Comparison of ENCODE assay signal across 1 cellular context in the genomic region with DNA sequence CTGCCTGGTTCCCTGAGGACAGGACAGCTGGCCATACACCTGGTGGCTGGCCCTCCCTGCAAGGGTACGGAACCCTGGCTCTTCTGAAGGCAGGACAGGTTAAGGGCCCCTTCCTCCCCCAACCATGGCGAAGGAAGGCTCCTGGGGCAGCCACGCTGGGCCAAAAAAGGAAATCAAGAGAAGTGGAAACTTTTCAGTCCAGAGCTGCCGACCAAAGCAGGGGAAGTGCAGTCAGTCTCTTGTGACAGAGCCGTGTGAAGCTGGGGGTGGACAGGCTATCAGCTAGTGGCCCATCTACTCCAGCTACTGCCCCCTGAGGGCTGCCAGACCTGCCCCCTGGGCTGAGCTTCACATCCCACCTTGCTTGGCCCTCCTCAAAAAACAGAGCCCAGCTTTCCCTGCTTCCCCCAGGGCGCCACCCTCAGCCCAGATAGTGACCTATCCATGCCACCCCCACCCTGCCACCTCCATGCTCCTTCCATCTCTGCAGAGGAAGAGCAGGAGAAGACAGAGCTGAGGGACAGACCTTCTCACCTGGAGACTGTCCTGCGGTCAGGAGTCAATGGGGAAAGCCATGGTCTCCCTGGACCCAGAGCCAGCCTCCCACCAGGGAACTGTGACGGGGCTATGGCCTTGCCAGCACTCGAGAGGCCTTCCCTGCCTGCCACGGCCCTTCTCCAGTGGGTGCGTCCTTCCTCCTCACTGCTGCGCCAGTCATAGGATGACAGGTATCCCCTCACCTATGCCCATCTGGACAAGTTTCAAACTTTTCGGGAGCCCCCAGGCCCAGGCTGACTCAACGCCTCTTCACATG.
TF ChIP-seq lines count a peak whose summit lies in the region.

No MANE protein-coding gene starts in this region.

TF ChIP-seq in IMR-90, 13 proteins besides CTCF, POLR2A, EP300 and RAD21:
- TF ChIP-seq BHLHE40 (IDR thresholded peaks at IDR 0.05; ENCODE audit: low read depth, low read length), result no peak
- TF ChIP-seq CEBPB (IDR thresholded peaks at IDR 0.05; ENCODE audit: low read depth, low read length), result no peak
- TF ChIP-seq RFX5 (IDR thresholded peaks at IDR 0.05; ENCODE audit: low read depth, low read length), result no peak
- no peak for TF ChIP-seq MXI1 (IDR thresholded peaks at IDR 0.05; ENCODE audit: borderline replicate concordance, low read depth, low read length)
- TF ChIP-seq, protein P1, sequence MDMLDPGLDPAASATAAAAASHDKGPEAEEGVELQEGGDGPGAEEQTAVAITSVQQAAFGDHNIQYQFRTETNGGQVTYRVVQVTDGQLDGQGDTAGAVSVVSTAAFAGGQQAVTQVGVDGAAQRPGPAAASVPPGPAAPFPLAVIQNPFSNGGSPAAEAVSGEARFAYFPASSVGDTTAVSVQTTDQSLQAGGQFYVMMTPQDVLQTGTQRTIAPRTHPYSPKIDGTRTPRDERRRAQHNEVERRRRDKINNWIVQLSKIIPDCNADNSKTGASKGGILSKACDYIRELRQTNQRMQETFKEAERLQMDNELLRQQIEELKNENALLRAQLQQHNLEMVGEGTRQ (IDR thresholded peaks at IDR 0.05; ENCODE audit: low read depth, low read length), result no peak
- TF ChIP-seq CHD1 (IDR thresholded peaks at IDR 0.05; ENCODE audit: low read depth, low read length), result no peak
- TF ChIP-seq RCOR1 (IDR thresholded peaks at IDR 0.05; ENCODE audit: insufficient replicate concordance, low read length), result no peak
- no peak for TF ChIP-seq NFE2L2 (IDR thresholded peaks at IDR 0.05; ENCODE audit: low read depth, low read length)
- TF ChIP-seq, protein P2, sequence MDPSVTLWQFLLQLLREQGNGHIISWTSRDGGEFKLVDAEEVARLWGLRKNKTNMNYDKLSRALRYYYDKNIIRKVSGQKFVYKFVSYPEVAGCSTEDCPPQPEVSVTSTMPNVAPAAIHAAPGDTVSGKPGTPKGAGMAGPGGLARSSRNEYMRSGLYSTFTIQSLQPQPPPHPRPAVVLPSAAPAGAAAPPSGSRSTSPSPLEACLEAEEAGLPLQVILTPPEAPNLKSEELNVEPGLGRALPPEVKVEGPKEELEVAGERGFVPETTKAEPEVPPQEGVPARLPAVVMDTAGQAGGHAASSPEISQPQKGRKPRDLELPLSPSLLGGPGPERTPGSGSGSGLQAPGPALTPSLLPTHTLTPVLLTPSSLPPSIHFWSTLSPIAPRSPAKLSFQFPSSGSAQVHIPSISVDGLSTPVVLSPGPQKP (IDR thresholded peaks at IDR 0.05; ENCODE audit: borderline replicate concordance, low read depth, low read length), result no peak
- TF ChIP-seq SMC3 (IDR thresholded peaks at IDR 0.05; ENCODE audit: low read depth, low read length), result no peak
- TF ChIP-seq MAFK (IDR thresholded peaks at IDR 0.05; ENCODE audit: low read depth, low read length), result no peak
- no peak for TF ChIP-seq MAZ (IDR thresholded peaks at IDR 0.05; ENCODE audit: borderline replicate concordance, low read depth, low read length)
- TF ChIP-seq FOS (IDR thresholded peaks at IDR 0.05; ENCODE audit: low read depth, low read length), result no peak
TF ChIP-seq in IMR-90: peak in this region for 0.
